In the genomic region with DNA sequence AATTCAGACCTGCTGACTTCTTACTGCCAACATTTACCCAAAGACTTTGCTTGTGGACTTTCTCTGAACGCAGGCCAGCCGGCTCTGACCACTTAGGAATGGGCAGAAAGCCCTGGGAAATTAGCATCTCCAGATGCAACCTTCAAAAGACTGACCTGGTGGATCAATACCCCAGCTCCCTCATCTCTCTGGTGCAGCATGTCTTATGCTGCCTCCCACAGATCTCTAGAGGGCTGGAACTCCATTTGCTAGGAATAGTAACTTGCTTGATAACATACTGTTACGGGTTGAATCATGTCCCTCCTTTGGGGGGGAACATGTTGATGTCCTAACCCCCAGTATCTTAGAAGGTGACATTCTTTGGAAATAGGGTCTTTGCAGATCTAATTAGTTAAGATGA, we compare ENCODE assay signal across 24 cellular contexts. TPM values are rescaled to one million over a fixed set of nuclear protein-coding genes. Genes with fewer than 3 reads are reported as not detected.
DNase-seq lines count a peak whose midpoint lies in the region; ATAC-seq, FAIRE-seq and TF ChIP-seq lines count a peak whose summit lies in the region.
"Had no signal": no experiment of that assay in that cellular context is flagged by ENCODE, and none has a peak within 500 bp of the region (broad histone marks: within the 10 kb centered on the region; RNA-seq: fewer than 3 reads in every experiment).

No MANE protein-coding gene starts in this region.

- TF ChIP-seq CTCF in HEK293 (tag by site-specific recombination; IDR thresholded peaks at IDR 0.05) (no peak), WTC11 (IDR thresholded peaks at IDR 0.05) (no peak), endothelial cell (IDR thresholded peaks at IDR 0.05; ENCODE audit: unreplicated experiment) (no peak), kidney (IDR thresholded peaks at IDR 0.05; ENCODE audit: borderline replicate concordance, extremely low read depth, insufficient read depth) (no peak)

- intact Hi-C loops in kidney (cut with DNase I) = no loop called here

- H3K4me1 ChIP-seq in HEK293 (ENCODE audit: control insufficient read depth, insufficient read depth, low read length) = no peaks in the 10 kb centered on the region
- no peaks in the 10 kb centered on the region for H3K4me1 ChIP-seq in kidney (ENCODE audit: control insufficient read depth in 1 of 2, insufficient read depth in 1 of 2, low read depth in 1 of 2, low read length in 2 of 2)
- H3K4me1 ChIP-seq: A549, Caco-2 had no signal

- peaks cover 0 to 16% of the 10 kb centered on the region in 2 experiments; a peak in 2 of 3 replicates for H3K36me3 ChIP-seq in HEK293 (ENCODE audit: control insufficient read depth in 2 of 2, insufficient read depth in 1 of 2, low read length in 2 of 2)
- H3K36me3 ChIP-seq in kidney (ENCODE audit: control insufficient read depth in 1 of 2, insufficient read depth in 2 of 2, low read length in 2 of 2) = peaks cover 0 to 7% of the 10 kb centered on the region in 2 donors

- H3K27ac ChIP-seq in HEK293 (ENCODE audit: extremely low read depth, low read depth, low read length) = no peak overlapping the region
- H3K27ac ChIP-seq in kidney (ENCODE audit: low read depth in 2 of 2, low read length in 2 of 2) = no peak overlapping the region
- H3K27ac ChIP-seq: 22Rv1; A549; BLaER1 treated with 17β-estradiol and CSF1 and Interleukin-3, amounts not matched to agents 10 nM and 100 nM; C4-2B had no signal

- no peak overlapping the region for H3K4me3 Mint-ChIP-seq in WTC11
- H3K4me3 Mint-ChIP-seq in endothelial cell (ENCODE audit: unreplicated experiment) = peak overlapping the region; percentile 74
- H3K4me3 Mint-ChIP-seq: B cell; CD4-positive, alpha-beta T cell; CD8-positive, alpha-beta T cell had no signal

- no peak for ATAC-seq in WTC11
- no peak for ATAC-seq in HG03097 (IDR thresholded peaks at IDR 0.05; ENCODE audit: low FRiP score, unreplicated experiment)
- ATAC-seq: A549; CD8-positive, alpha-beta T cell had no signal

- POLR2A ChIA-PET in HEK293 (lab: Yijun Ruan, JAX) (interaction anchor here (0.6 kb wide), 1 partner anchor 334 kb away, joined by 3 read pairs; no protein-coding TSS in a partner anchor), WTC11 (lab: Charles Lee) (no interaction called here)

- H3K36me3 Mint-ChIP-seq in WTC11 (peaks cover 15% of the 10 kb centered on the region), endothelial cell (ENCODE audit: low read depth, unreplicated experiment) (peaks cover 6% of the 10 kb centered on the region)

- H3K9me3 Mint-ChIP-seq in WTC11 (0 out of 2 replicates have a peak, but pooled peaks cover 2% of the 10 kb centered on the region), endothelial cell (ENCODE audit: unreplicated experiment) (no peaks in the 10 kb centered on the region)
- H3K9me3 Mint-ChIP-seq: CD4-positive, alpha-beta T cell had no signal

- H3K9me3 ChIP-seq in HEK293 (ENCODE audit: control insufficient read depth, insufficient read depth, low read depth, low read length) = no peaks in the 10 kb centered on the region
- H3K9me3 ChIP-seq in kidney (ENCODE audit: control insufficient read depth in 1 of 2, low read length in 2 of 2) = no peaks in the 10 kb centered on the region
- H3K9me3 ChIP-seq: A549; BLaER1 treated with 17β-estradiol and CSF1 and Interleukin-3, amounts not matched to agents 10 nM and 100 nM; Caco-2 had no signal

- H3K27me3 Mint-ChIP-seq in WTC11 (ENCODE audit: low read depth) (no peaks in the 10 kb centered on the region), endothelial cell (ENCODE audit: unreplicated experiment) (peaks cover 4% of the 10 kb centered on the region)
- H3K27me3 Mint-ChIP-seq: B cell; CD4-positive, alpha-beta T cell had no signal

- H3K4me1 Mint-ChIP-seq in WTC11 (no peaks in the 10 kb centered on the region), endothelial cell (ENCODE audit: unreplicated experiment) (no peaks in the 10 kb centered on the region)
- H3K4me1 Mint-ChIP-seq: B cell had no signal

- H3K27ac Mint-ChIP-seq in WTC11 (peak overlapping the region; percentile 8; the same call in 1 of the 2 replicates), endothelial cell (ENCODE audit: unreplicated experiment) (no peak overlapping the region)
- H3K27ac Mint-ChIP-seq: B cell; CD4-positive, alpha-beta T cell; CD8-positive, alpha-beta T cell had no signal

- DNase-seq in WTC11 (ENCODE audit: low spot score) = no peak
- no peak for DNase-seq in endothelial cell (ENCODE audit: low spot score)
- DNase-seq in kidney = no peak
- no peak for DNase-seq in stimulated activated CD4-positive, alpha-beta T cell treated with anti-CD3 and anti-CD28 coated beads, Interleukin-4, amount 100 ng/mL, for 24 hours
- DNase-seq: AML-193; Caco-2; Calu3; CD4-positive, alpha-beta T cell; CD8-positive, alpha-beta T cell; DMS79 treated with DMSO at 0.1 percent for 48 hours; GF-D8 had no signal

- H3K4me3 ChIP-seq in HEK293 (ENCODE audit: low read depth, low read length) = no peak overlapping the region
- no peak overlapping the region for H3K4me3 ChIP-seq in kidney (ENCODE audit: low read length in 2 of 2)
- H3K4me3 ChIP-seq: A549; BLaER1 treated with 17β-estradiol and CSF1 and Interleukin-3, amounts not matched to agents 10 nM and 100 nM had no signal

- H3K9ac ChIP-seq in kidney (ENCODE audit: low read length in 2 of 2) = no peak overlapping the region
- H3K9ac ChIP-seq: BLaER1 treated with 17β-estradiol and CSF1 and Interleukin-3, amounts not matched to agents 10 nM and 100 nM had no signal

- CTCF ChIA-PET in HEK293 (lab: Yijun Ruan, JAX) (interaction anchor here (0.6 kb wide), 1 partner anchor 18 kb away, joined by 4 read pairs; no protein-coding TSS in a partner anchor), WTC11 (lab: Charles Lee) (interaction anchor here (0.6 kb wide), 1 partner anchor 223 kb away, joined by 3 read pairs; no protein-coding TSS in a partner anchor)

- FAIRE-seq in kidney (lab: Jason Lieb, UNC) = no peak
- FAIRE-seq: A549, D721Med, G401.6, GM12891, GM19239 had no signal

TF ChIP-seq in HEK293, 187 proteins besides CTCF, POLR2A, EP300 and RAD21 (continues in another document):
- no peak for TF ChIP-seq ZNF366 (tag by site-specific recombination; conservative IDR thresholded peaks at IDR 0.05)
- TF ChIP-seq ZNF473 (tag by site-specific recombination; IDR thresholded peaks at IDR 0.05) = no peak
- no peak for TF ChIP-seq ZBTB7A (tag by site-specific recombination; IDR thresholded peaks at IDR 0.05; ENCODE audit: low read depth)
- TF ChIP-seq ZNF37A (tag by site-specific recombination; IDR thresholded peaks at IDR 0.05) = peak; percentile 99
- TF ChIP-seq ZNF544 (tag by site-specific recombination; IDR thresholded peaks at IDR 0.05) = no peak
- TF ChIP-seq KLF8 (tag by site-specific recombination; IDR thresholded peaks at IDR 0.05) = no peak

TF ChIP-seq in WTC11, 78 proteins besides CTCF, POLR2A, EP300 and RAD21 (continues in another document):
- TF ChIP-seq, protein P1, sequence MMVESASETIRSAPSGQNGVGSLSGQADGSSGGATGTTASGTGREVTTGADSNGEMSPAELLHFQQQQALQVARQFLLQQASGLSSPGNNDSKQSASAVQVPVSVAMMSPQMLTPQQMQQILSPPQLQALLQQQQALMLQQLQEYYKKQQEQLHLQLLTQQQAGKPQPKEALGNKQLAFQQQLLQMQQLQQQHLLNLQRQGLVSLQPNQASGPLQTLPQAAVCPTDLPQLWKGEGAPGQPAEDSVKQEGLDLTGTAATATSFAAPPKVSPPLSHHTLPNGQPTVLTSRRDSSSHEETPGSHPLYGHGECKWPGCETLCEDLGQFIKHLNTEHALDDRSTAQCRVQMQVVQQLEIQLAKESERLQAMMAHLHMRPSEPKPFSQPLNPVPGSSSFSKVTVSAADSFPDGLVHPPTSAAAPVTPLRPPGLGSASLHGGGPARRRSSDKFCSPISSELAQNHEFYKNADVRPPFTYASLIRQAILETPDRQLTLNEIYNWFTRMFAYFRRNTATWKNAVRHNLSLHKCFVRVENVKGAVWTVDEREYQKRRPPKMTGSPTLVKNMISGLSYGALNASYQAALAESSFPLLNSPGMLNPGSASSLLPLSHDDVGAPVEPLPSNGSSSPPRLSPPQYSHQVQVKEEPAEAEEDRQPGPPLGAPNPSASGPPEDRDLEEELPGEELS (CRISPR knock-in tag; IDR thresholded peaks at IDR 0.05) = no peak
- TF ChIP-seq AR (CRISPR knock-in tag; IDR thresholded peaks at IDR 0.05) = no peak

RNA-seq across cellular contexts. Expression of gene SLC25A41, which starts 12.9 kb away (rescaled TPM):
- total RNA-seq in WTC11 (2021) = 0.18 to 0.35 TPM (median 0.21 TPM) in 3 replicates
- total RNA-seq in endothelial cell (ENCODE audit: unreplicated experiment) = 0.23 TPM
- total RNA-seq in kidney = 0.28 TPM
- 0.69 TPM for polyA plus RNA-seq in kidney (ENCODE audit: insufficient read depth, low read depth, low replicate concordance)
- total RNA-seq: Caco-2; CD8-positive, alpha-beta T cell had no signal

RNA-seq across cellular contexts. Expression of gene SLC25A23, which starts 13.1 kb away (rescaled TPM):
- 63.6 to 69.1 TPM (median 63.7 TPM) in 3 replicates for total RNA-seq in WTC11 (2021)
- 20.7 TPM for total RNA-seq in endothelial cell (ENCODE audit: unreplicated experiment)
- total RNA-seq in kidney = 76.6 TPM
- polyA plus RNA-seq in kidney (ENCODE audit: insufficient read depth, low read depth, low replicate concordance) = 69.2 TPM

RNA-seq across cellular contexts. Expression of gene CRB3, which starts 17.6 kb away (rescaled TPM):
- total RNA-seq in WTC11 (2021) (29.9 to 36.5 TPM (median 32.2 TPM) in 3 replicates), endothelial cell (ENCODE audit: unreplicated experiment) (0.44 TPM), kidney (58.2 TPM)
- polyA plus RNA-seq in kidney (ENCODE audit: insufficient read depth, low read depth, low replicate concordance) = 51.9 TPM
- total RNA-seq: A172 had no signal
- polyA plus RNA-seq: BJ had no signal

RNA-seq across cellular contexts. Expression of gene KHSRP, which starts 21.8 kb away (rescaled TPM):
- total RNA-seq in WTC11 (2021) (528 to 572 TPM (median 549 TPM) in 3 replicates), endothelial cell (ENCODE audit: unreplicated experiment) (290 TPM), kidney (175 TPM)
- 52.9 TPM for polyA plus RNA-seq in kidney (ENCODE audit: insufficient read depth, low read depth, low replicate concordance)

RNA-seq across cellular contexts. Expression of gene DENND1C, which starts 35.1 kb away (rescaled TPM):
- total RNA-seq in WTC11 (2021) = 4.3 to 6.3 TPM (median 6.1 TPM) in 3 replicates
- 1.5 TPM for total RNA-seq in endothelial cell (ENCODE audit: unreplicated experiment)
- total RNA-seq in kidney = 8.2 TPM
- 2.6 TPM for polyA plus RNA-seq in kidney (ENCODE audit: insufficient read depth, low read depth, low replicate concordance)
- total RNA-seq: A172, Calu3 had no signal

Comparison
In these comparisons a context has a peak if more than half of its experiments do, and no peak if none do; other contexts are left out.
1. RNA of gene CRB3, which starts 17.6 kb away (total RNA-seq): 58.2 TPM in kidney (single experiment) and 29.9 to 36.5 TPM in WTC11; 0.44 TPM in endothelial cell (single experiment); every median in the first group is over 10 times any median in the second.